17 cellular contexts compared by ENCODE assay signal in genomic region chr3:101836160-101836559, GRCh38.
"Had no signal": no experiment of that assay in that cellular context is flagged by ENCODE, and none has a peak within 500 bp of the region (broad histone marks: within the 10 kb centered on the region; RNA-seq: fewer than 3 reads in every experiment).

No MANE protein-coding gene starts in this region.

- H3K4me2 ChIP-seq: hepatocyte had no signal

- FAIRE-seq: colon, keratinocyte had no signal

- ATAC-seq: naive thymus-derived CD8-positive, alpha-beta T cell had no signal

- H3K27me3 Mint-ChIP-seq: activated CD4-positive, alpha-beta memory T cell treated with anti-CD3 and anti-CD28 coated beads for 36 hours; activated naive CD4-positive, alpha-beta T cell treated with anti-CD3 and anti-CD28 coated beads, Interleukin-2, amount 50 U/mL, for 24 hours; activated T-cell treated with anti-CD3 and anti-CD28 coated beads, Interleukin-2, amount 50 U/mL, for 24 hours; naive thymus-derived CD8-positive, alpha-beta T cell; type B pancreatic cell had no signal

- H3K9me3 ChIP-seq: adrenal gland, left lung, mucosa of descending colon had no signal

- H3K27ac Mint-ChIP-seq: activated CD4-positive, alpha-beta memory T cell treated with anti-CD3 and anti-CD28 coated beads for 36 hours; activated T-cell treated with anti-CD3 and anti-CD28 coated beads, Interleukin-2, amount 50 U/mL, for 24 hours; type B pancreatic cell had no signal

- H3K4me3 Mint-ChIP-seq: activated CD4-positive, alpha-beta memory T cell treated with anti-CD3 and anti-CD28 coated beads for 36 hours; activated T-cell treated with anti-CD3 and anti-CD28 coated beads, Interleukin-2, amount 50 U/mL, for 24 hours; naive thymus-derived CD8-positive, alpha-beta T cell; type B pancreatic cell had no signal

- H3K27ac ChIP-seq: adrenal gland, hepatocyte had no signal

- DNase-seq: activated CD4-positive, alpha-beta memory T cell treated with anti-CD3 and anti-CD28 coated beads for 36 hours; activated effector memory CD4-positive, alpha-beta T cell treated with anti-CD3 and anti-CD28 coated beads, Interleukin-2, amount 50 U/mL, for 16 hours; activated T-cell treated with anti-CD3 and anti-CD28 coated beads, Interleukin-2, amount 50 U/mL, for 24 hours; adrenal gland; left lung; mucosa of descending colon; naive thymus-derived CD8-positive, alpha-beta T cell; stimulated activated CD4-positive, alpha-beta T cell treated with anti-CD3 and anti-CD28 coated beads, Interleukin-15, amount 100 ng/mL, for 24 hours; stimulated activated CD4-positive, alpha-beta T cell treated with anti-CD3 and anti-CD28 coated beads, Interleukin-4, amount 100 ng/mL, for 1 hour; stimulated activated naive CD4-positive, alpha-beta T cell treated with Interleukin-2 at 50 U/mL for 16 hours; T-helper 1 cell had no signal

- H3K4me3 ChIP-seq: adrenal gland, hepatocyte, left lung, mucosa of descending colon, skin epidermis had no signal

- H3K36me3 ChIP-seq: adrenal gland, left lung had no signal

- H3K27me3 ChIP-seq: adrenal gland, hepatocyte, left lung had no signal

- H3K9me3 Mint-ChIP-seq: activated CD4-positive, alpha-beta memory T cell treated with anti-CD3 and anti-CD28 coated beads for 36 hours; activated naive CD4-positive, alpha-beta T cell treated with anti-CD3 and anti-CD28 coated beads, Interleukin-2, amount 50 U/mL, for 24 hours; activated T-cell treated with anti-CD3 and anti-CD28 coated beads, Interleukin-2, amount 50 U/mL, for 24 hours; naive thymus-derived CD8-positive, alpha-beta T cell; type B pancreatic cell had no signal

- H2AFZ ChIP-seq: hepatocyte had no signal
